In the genomic region with DNA sequence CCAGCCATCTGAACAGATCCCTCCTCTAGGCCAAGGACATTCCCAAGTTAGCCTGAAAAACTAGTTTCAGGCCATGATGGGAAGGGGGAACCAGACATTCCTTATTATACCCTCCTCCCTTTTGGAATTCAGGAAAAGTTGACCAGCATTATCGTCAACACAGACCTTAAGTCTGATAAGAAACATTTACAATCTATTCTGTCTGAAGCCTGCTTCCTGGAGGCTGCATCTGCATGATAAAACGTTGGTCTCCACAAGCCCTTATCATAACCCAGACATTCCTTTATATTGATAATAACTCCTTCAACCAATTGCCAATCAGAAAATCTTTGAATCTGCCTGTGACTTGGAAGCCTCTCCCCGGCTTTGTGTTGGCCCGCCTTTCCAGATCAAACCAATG, we compare ENCODE assay signal across 21 cellular contexts. TPM values are rescaled to one million over a fixed set of nuclear protein-coding genes. Genes with fewer than 3 reads are reported as not detected.
"Had no signal": no experiment of that assay in that cellular context is flagged by ENCODE, and none has a peak within 500 bp of the region (broad histone marks: within the 10 kb centered on the region; RNA-seq: fewer than 3 reads in every experiment).

No MANE protein-coding gene starts in this region.

- H3K9ac ChIP-seq: KMS-11 had no signal

- H3K36me3 ChIP-seq: brain microvascular endothelial cell, cardiac muscle cell had no signal

- H3K4me2 ChIP-seq: KMS-11, PC-9 had no signal

- H3K4me3 ChIP-seq: cardiac muscle cell, PC-9 had no signal

- H3K27ac ChIP-seq: brain microvascular endothelial cell, cardiac muscle cell, KMS-11, PC-9 had no signal

- DNase-seq: activated CD4-positive, alpha-beta memory T cell treated with anti-CD3 and anti-CD28 coated beads for 36 hours; activated CD4-positive, alpha-beta T cell treated with anti-CD3 and anti-CD28 coated beads, Interleukin-2, amount 10 ng/mL, durations not matched to agents 7 days and 5 days; activated CD4-positive, CD25-positive, alpha-beta regulatory T cell; activated CD8-positive, alpha-beta memory T cell treated with anti-CD3 and anti-CD28 coated beads for 24 hours; activated effector memory CD4-positive, alpha-beta T cell treated with anti-CD3 and anti-CD28 coated beads, Interleukin-2, amount 50 U/mL, for 16 hours; activated naive CD4-positive, alpha-beta T cell treated with Interleukin-2 at 50 U/mL for 16 hours; activated naive CD8-positive, alpha-beta T cell treated with anti-CD3 and anti-CD28 coated beads, Interleukin-2, amount 50 U/mL, for 24 hours; activated T-cell treated with anti-CD3 and anti-CD28 coated beads, Interleukin-2, amount 50 U/mL, for 4 hours; amniotic stem cell; brain microvascular endothelial cell; NCI-H1092; NCI-H1417; NCI-H2029 treated with DMSO at 0.1 percent for 48 hours; NCI-H510A treated with DMSO at 0.1 percent for 48 hours; NCI-H69; PC-9; SIG-M5; T-helper 1 cell had no signal

- H3K27me3 ChIP-seq: brain microvascular endothelial cell, cardiac muscle cell had no signal

RNA-seq across cellular contexts. Expression of a gene that starts 44.3 kb away (rescaled TPM):
- total RNA-seq: MCF 10A had no signal
